21 cellular contexts compared by ENCODE assay signal in the genomic region with DNA sequence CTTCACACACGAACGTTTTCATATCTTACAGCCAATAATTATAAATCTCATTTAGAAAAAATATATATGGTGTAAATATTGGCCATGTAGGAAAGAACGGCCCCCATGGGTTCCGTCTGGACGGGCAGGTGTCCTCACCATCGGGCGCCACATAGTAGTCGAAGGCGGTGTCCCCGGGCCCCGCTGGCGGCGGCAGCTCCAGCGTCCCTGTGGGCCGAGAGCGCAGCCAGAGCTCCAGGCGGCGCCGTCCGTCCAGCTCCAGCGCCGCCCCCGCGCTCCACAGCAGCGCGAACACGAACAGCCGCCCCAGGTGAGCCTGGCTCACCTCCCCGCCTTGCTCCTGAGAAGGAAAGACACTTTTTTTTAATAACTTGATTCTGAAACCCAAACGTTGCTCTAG.
"Had no signal": no experiment of that assay in that cellular context is flagged by ENCODE, and none has a peak within 500 bp of the region (broad histone marks: within the 10 kb centered on the region; RNA-seq: fewer than 3 reads in every experiment).

No MANE protein-coding gene starts in this region.

- H3K36me3 ChIP-seq: heart right ventricle, lower lobe of right lung, upper lobe of right lung had no signal

- H3K27me3 ChIP-seq: dorsolateral prefrontal cortex, upper lobe of right lung had no signal

- DNase-seq: activated B cell treated with CpG ODN at 0.5 μM for 24 hours; activated CD4-positive, alpha-beta memory T cell treated with anti-CD3 and anti-CD28 coated beads for 36 hours; activated CD4-positive, alpha-beta T cell treated with anti-CD3 and anti-CD28 coated beads for 36 hours; activated naive CD4-positive, alpha-beta T cell treated with Interleukin-2 at 50 U/mL for 16 hours; activated naive CD8-positive, alpha-beta T cell treated with anti-CD3 and anti-CD28 coated beads for 36 hours; activated T-cell treated with anti-CD3 and anti-CD28 coated beads, Interleukin-2, amount 50 U/mL, for 48 hours; dorsolateral prefrontal cortex; endodermal cell; heart right ventricle; islet precursor cell; left cardiac atrium; lower lobe of right lung; naive B cell; occipital lobe; small intestine; T1000; upper lobe of right lung had no signal

- H3K9me3 Mint-ChIP-seq: activated B cell treated with CpG ODN at 0.5 μM for 24 hours; activated naive CD8-positive, alpha-beta T cell treated with anti-CD3 and anti-CD28 coated beads for 36 hours; endodermal cell had no signal

- H3K4me1 Mint-ChIP-seq: activated B cell treated with CpG ODN at 0.5 μM for 24 hours; activated CD4-positive, alpha-beta T cell treated with anti-CD3 and anti-CD28 coated beads for 36 hours; activated naive CD8-positive, alpha-beta T cell treated with anti-CD3 and anti-CD28 coated beads for 36 hours; central memory CD8-positive, alpha-beta T cell; endodermal cell; naive B cell; stimulated activated memory B cell treated with anti-CD40 and anti-IgM and Interleukin-4, amounts not matched to agents 10 μg/mL and 1 μg/mL and 100 μg/mL, for 72 hours had no signal

- H3K27me3 Mint-ChIP-seq: activated B cell treated with CpG ODN at 0.5 μM for 24 hours; activated CD4-positive, alpha-beta memory T cell treated with anti-CD3 and anti-CD28 coated beads for 36 hours; activated CD4-positive, alpha-beta T cell treated with anti-CD3 and anti-CD28 coated beads for 36 hours; activated naive CD8-positive, alpha-beta T cell treated with anti-CD3 and anti-CD28 coated beads for 36 hours; central memory CD8-positive, alpha-beta T cell; naive B cell; stimulated activated memory B cell treated with anti-CD40 and anti-IgM and Interleukin-4, amounts not matched to agents 10 μg/mL and 1 μg/mL and 100 μg/mL, for 72 hours had no signal

- H3K36me3 Mint-ChIP-seq: activated CD4-positive, alpha-beta memory T cell treated with anti-CD3 and anti-CD28 coated beads for 36 hours; activated naive CD8-positive, alpha-beta T cell treated with anti-CD3 and anti-CD28 coated beads for 36 hours; naive B cell; stimulated activated memory B cell treated with anti-CD40 and anti-IgM and Interleukin-4, amounts not matched to agents 10 μg/mL and 1 μg/mL and 100 μg/mL, for 72 hours had no signal

- H3K4me3 Mint-ChIP-seq: activated B cell treated with CpG ODN at 0.5 μM for 24 hours; activated CD4-positive, alpha-beta memory T cell treated with anti-CD3 and anti-CD28 coated beads for 36 hours; activated CD4-positive, alpha-beta T cell treated with anti-CD3 and anti-CD28 coated beads for 36 hours; activated naive CD8-positive, alpha-beta T cell treated with anti-CD3 and anti-CD28 coated beads for 36 hours; central memory CD8-positive, alpha-beta T cell; endodermal cell; naive B cell; stimulated activated memory B cell treated with anti-CD40 and anti-IgM and Interleukin-4, amounts not matched to agents 10 μg/mL and 1 μg/mL and 100 μg/mL, for 72 hours; T-helper 1 cell treated with Interleukin-12 subunit alpha and Interleukin-12 subunit beta and Interleukin-4 antibody, amounts not matched to agents 30 μg/mL and 1 μg/mL, for 36 hours had no signal

- H3K4me3 ChIP-seq: dorsolateral prefrontal cortex, heart right ventricle, lower lobe of right lung, upper lobe of right lung had no signal

- H3K27ac Mint-ChIP-seq: activated B cell treated with CpG ODN at 0.5 μM for 24 hours; activated CD4-positive, alpha-beta memory T cell treated with anti-CD3 and anti-CD28 coated beads for 36 hours; activated CD4-positive, alpha-beta T cell treated with anti-CD3 and anti-CD28 coated beads for 36 hours; activated naive CD8-positive, alpha-beta T cell treated with anti-CD3 and anti-CD28 coated beads for 36 hours; endodermal cell; naive B cell; stimulated activated memory B cell treated with anti-CD40 and anti-IgM and Interleukin-4, amounts not matched to agents 10 μg/mL and 1 μg/mL and 100 μg/mL, for 72 hours; T-helper 1 cell treated with Interleukin-12 subunit alpha and Interleukin-12 subunit beta and Interleukin-4 antibody, amounts not matched to agents 30 μg/mL and 1 μg/mL, for 36 hours had no signal

- ATAC-seq: activated CD4-positive, alpha-beta T cell treated with anti-CD3 and anti-CD28 coated beads for 36 hours; heart right ventricle; left cardiac atrium; lower lobe of right lung; sciatic nerve; stimulated activated memory B cell treated with anti-CD40 and anti-IgM and Interleukin-4, amounts not matched to agents 10 μg/mL and 1 μg/mL and 100 μg/mL, for 72 hours; upper lobe of right lung had no signal
